Comparison of ENCODE assay signal across 33 cellular contexts in genomic region chr2:219473511-219473910, GRCh38. TPM values are rescaled to one million over a fixed set of nuclear protein-coding genes. Genes with fewer than 3 reads are reported as not detected.
DNase-seq lines count a peak whose midpoint lies in the region; ATAC-seq, FAIRE-seq and TF ChIP-seq lines count a peak whose summit lies in the region.
"Had no signal": no experiment of that assay in that cellular context is flagged by ENCODE, and none has a peak within 500 bp of the region (broad histone marks: within the 10 kb centered on the region; RNA-seq: fewer than 3 reads in every experiment).

No MANE protein-coding gene starts in this region.

- H3K9ac ChIP-seq in H1 (replicated peaks in 1 of 4; ENCODE audit: extremely low read depth in 1 of 4, low read depth in 3 of 4, low read length in 3 of 4) (no peak overlapping the region), neuronal stem cell (ENCODE audit: low read depth, low read length, poor library complexity) (no peak overlapping the region)
- H3K9ac ChIP-seq: BLaER1 treated with 17β-estradiol and CSF1 and Interleukin-3, amounts not matched to agents 10 nM and 100 nM; GM23248 had no signal

- no peak overlapping the region for H2AK5ac ChIP-seq in H1 (ENCODE audit: low read depth, low read length)
- H2AK5ac ChIP-seq in neuronal stem cell (ENCODE audit: low read depth, low read length), result peak overlapping the region; percentile 74

- H3K4me3 ChIP-seq in right atrium auricular region (no peak overlapping the region), H1 (ENCODE audit: extremely low read depth in 1 of 4, insufficient read depth in 2 of 4, low read depth in 3 of 4, low read length in 4 of 4) (no peak overlapping the region), neuronal stem cell (ENCODE audit: low read length in 2 of 2) (no peak overlapping the region)
- H3K4me3 ChIP-seq: A549; BLaER1 treated with 17β-estradiol and CSF1 and Interleukin-3, amounts not matched to agents 10 nM and 100 nM; GM23248; PC-9 had no signal

- TF ChIP-seq POLR2A in H1 (IDR thresholded peaks at IDR 0.05; ENCODE audit: control extremely low read depth in 1 of 2, low read depth in 2 of 2, low read length in 2 of 2), result no peak

- H3K18ac ChIP-seq in H1 (ENCODE audit: extremely low read depth, low read length) (no peak overlapping the region), neuronal stem cell (ENCODE audit: low read length) (no peak overlapping the region)

- 95% methylated on average over 13 of the region's 18 CpGs; no CpG with 5 or more reads in 1 of the 2 experiments for WGBS in H1 (ENCODE audit: extremely low coverage in 1 of 2, insufficient coverage in 1 of 2, insufficient read length in 1 of 2, insufficient replicate concordance in 2 of 2, low coverage in 1 of 2, low lambda C conversion rate in 2 of 2, missing lambda C conversion rate in 1 of 2), 2 experiments
- no CpG with 5 or more reads among the region's 18 CpGs for WGBS in neuronal stem cell (ENCODE audit: extremely low coverage in 2 of 2, insufficient read length in 2 of 2, insufficient replicate concordance in 1 of 2), 2 donors

- H4K20me1 ChIP-seq in H1 (replicated peaks in 1 of 2; ENCODE audit: control insufficient read depth in 1 of 2, insufficient read depth in 2 of 2, low read length in 2 of 2), result no peaks in the 10 kb centered on the region

- no peak overlapping the region for H3K56ac ChIP-seq in H1 (replicated peaks; ENCODE audit: insufficient read length, low read depth, low read length)

- no peak overlapping the region for H2BK5ac ChIP-seq in H1 (ENCODE audit: low read depth, low read length)
- H2BK5ac ChIP-seq in neuronal stem cell (ENCODE audit: low read length), result no peak overlapping the region

- CTCF ChIA-PET in H1 (lab: Charles Lee; ENCODE audit: partially characterized antibody), result interaction anchor here (0.5 to 113.1 kb wide), 7 partner anchors 15 to 179 kb away, joined by 3 to 7248 read pairs (median 3); partner anchors contain the start of genes ASIC4, CHPF, DES and GMPPA

- TF ChIP-seq CTCF in right atrium auricular region (IDR thresholded peaks at IDR 0.05) (no peak), H1 (IDR thresholded peaks at IDR 0.05; ENCODE audit: control extremely low read depth in 1 of 3, insufficient read depth in 1 of 3, low read depth in 1 of 3, low read length in 3 of 3) (no peak)

- H3K4ac ChIP-seq in H1 (replicated peaks; ENCODE audit: insufficient read length, low read depth, low read length) (no peak overlapping the region), neuronal stem cell (ENCODE audit: low read length) (no peak overlapping the region)

- peaks cover 48% of the 10 kb centered on the region for H3K36me3 ChIP-seq in right atrium auricular region
- no peaks in the 10 kb centered on the region for H3K36me3 ChIP-seq in H1 (ENCODE audit: control insufficient read depth in 2 of 4, insufficient read depth in 4 of 4, low read length in 3 of 4)
- no peaks in the 10 kb centered on the region for H3K36me3 ChIP-seq in neuronal stem cell (replicated peaks in 1 of 2; ENCODE audit: control insufficient read depth in 2 of 2, insufficient read depth in 2 of 2, low read length in 2 of 2)

- no peak overlapping the region for H3K14ac ChIP-seq in H1 (ENCODE audit: insufficient read length)
- H3K14ac ChIP-seq in neuronal stem cell (ENCODE audit: low read length), result no peak overlapping the region

- no peaks in the 10 kb centered on the region for H3K79me2 ChIP-seq in H1 (ENCODE audit: control insufficient read depth in 1 of 2, insufficient read depth in 2 of 2, low read length in 2 of 2)

- H4K5ac ChIP-seq in H1 (ENCODE audit: insufficient read length, low read depth, low read length), result no peak overlapping the region

- no peak overlapping the region for H2BK120ac ChIP-seq in H1 (replicated peaks; ENCODE audit: low read depth, low read length)
- no peak overlapping the region for H2BK120ac ChIP-seq in neuronal stem cell (ENCODE audit: low read depth, low read length)

- H2BK12ac ChIP-seq in H1 (ENCODE audit: low read depth, low read length) (no peak overlapping the region), neuronal stem cell (ENCODE audit: low read length) (no peak overlapping the region)

- H2BK15ac ChIP-seq in H1 (ENCODE audit: low read length) (0 out of 2 replicates have a peak overlapping the region, but pooled peaks have one; percentile 81), neuronal stem cell (ENCODE audit: low read length) (no peak overlapping the region)

- H4K91ac ChIP-seq in H1 (replicated peaks; ENCODE audit: insufficient read length, low read length), result no peak overlapping the region
- no peak overlapping the region for H4K91ac ChIP-seq in neuronal stem cell (ENCODE audit: low read depth, low read length, poor library complexity)

- DNase-seq in right atrium auricular region (ENCODE audit: low spot score) (no peak), Right ventricle myocardium superior (no peak), H1 (ENCODE audit: low read depth in 1 of 2, low spot score in 2 of 2) (no peak), neuronal stem cell (ENCODE audit: low spot score) (no peak), SKM-1 treated with dmso at 0.1 percent for 144 hours (lab: John Stamatoyannopoulos, UW; ENCODE audit: unreplicated experiment) (no peak), NCI-H446 treated with DMSO at 0.1 percent for 48 hours (lab: John Stamatoyannopoulos, UW) (no peak)
- DNase-seq in effector CD4-positive, alpha-beta T cell, result no peak
- DNase-seq: AML-193; CD4-positive, alpha-beta T cell; COR-L47; DMS53; GM23248; H9; HFFc6; KBM-7; NCI-H1105 treated with DMSO at 0.1 percent for 48 hours; NCI-H146; NCI-H1930; NCI-H2107; NCI-H526; NCI-H82; NK-92 treated with Interleukin-12 subunit alpha and Interleukin-12 subunit beta, amount 100 ng/mL, for 24 hours; PC-9; SHP77 treated with DMSO at 0.1 percent for 48 hours had no signal

- no peak for TF ChIP-seq EP300 in H1 (IDR thresholded peaks at IDR 0.05; ENCODE audit: borderline replicate concordance in 1 of 2, low read depth in 2 of 2, low read length in 2 of 2)

- no peak for TF ChIP-seq RAD21 in H1 (IDR thresholded peaks at IDR 0.05 in 1 of 2, conservative IDR thresholded peaks at IDR 0.05 in 1 of 2; ENCODE audit: low read depth in 2 of 2, low read length in 2 of 2)

- no peaks in the 10 kb centered on the region for H3K79me1 ChIP-seq in H1 (ENCODE audit: low read depth, low read length)
- no peaks in the 10 kb centered on the region for H3K79me1 ChIP-seq in neuronal stem cell (ENCODE audit: low read depth, low read length)

- H3K4me1 ChIP-seq in right atrium auricular region (peaks cover 0 to 68% of the 10 kb centered on the region in 2 donors), H1 (replicated peaks in 1 of 4; ENCODE audit: control insufficient read depth in 3 of 4, insufficient read depth in 4 of 4, low read length in 3 of 4) (peaks cover 0 to 13% (median 5%) of the 10 kb centered on the region in 4 experiments; a peak in 5 of 7 replicates), neuronal stem cell (ENCODE audit: control insufficient read depth in 2 of 2, insufficient read depth in 1 of 2, low read depth in 1 of 2, low read length in 2 of 2) (peaks cover 4 to 8% of the 10 kb centered on the region in 2 donors)

- H2AFZ ChIP-seq in H1 (ENCODE audit: low read length), result no peak overlapping the region
- H2AFZ ChIP-seq in neuronal stem cell (ENCODE audit: low read length), result no peak overlapping the region
- H2AFZ ChIP-seq: GM23248, PC-9 had no signal

- no peak overlapping the region for H2BK20ac ChIP-seq in H1 (ENCODE audit: low read length)

- no peak for FAIRE-seq in H1 (lab: Jason Lieb, UNC)
- FAIRE-seq: A549, GM18507 had no signal

- H4K8ac ChIP-seq in H1 (ENCODE audit: extremely low read depth, insufficient read depth, low read length) (no peak overlapping the region), neuronal stem cell (ENCODE audit: low read depth, low read length) (no peak overlapping the region)

- intact Hi-C loops in Right ventricle myocardium superior (cut with DNase I), result no loop called here

- no peaks in the 10 kb centered on the region for H3K9me3 ChIP-seq in right atrium auricular region
- H3K9me3 ChIP-seq in H1 (ENCODE audit: insufficient read depth in 2 of 2, low read depth in 1 of 2, low read length in 1 of 2), result no peaks in the 10 kb centered on the region
- H3K9me3 ChIP-seq in neuronal stem cell (replicated peaks in 1 of 2; ENCODE audit: control insufficient read depth in 2 of 2, insufficient read depth in 1 of 2, low read depth in 1 of 2, low read length in 2 of 2), result peaks cover 0 to 2% of the 10 kb centered on the region in 2 donors
- H3K9me3 ChIP-seq: A549; BLaER1 treated with 17β-estradiol and CSF1 and Interleukin-3, amounts not matched to agents 10 nM and 100 nM had no signal

- H3K23ac ChIP-seq in H1 (ENCODE audit: insufficient read length) (no peak overlapping the region), neuronal stem cell (ENCODE audit: low read depth, low read length, poor library complexity) (peak overlapping the region; percentile 22)

- H3K4me2 ChIP-seq in H1 (ENCODE audit: insufficient read depth in 1 of 2, low read depth in 2 of 2, low read length in 2 of 2), result no peak overlapping the region
- H3K4me2 ChIP-seq in neuronal stem cell (ENCODE audit: insufficient read depth, low read length, poor library complexity, severe bottlenecking), result no peak overlapping the region
- H3K4me2 ChIP-seq: A549; BLaER1 treated with 17β-estradiol and CSF1 and Interleukin-3, amounts not matched to agents 10 nM and 100 nM; PC-9 had no signal

- H3K27ac ChIP-seq in right atrium auricular region (peak overlapping the region; percentile 70 to 75), H1 (ENCODE audit: low read depth, low read length) (no peak overlapping the region), neuronal stem cell (replicated peaks; ENCODE audit: low read length) (no peak overlapping the region)
- H3K27ac ChIP-seq: A549; BLaER1 treated with 17β-estradiol and CSF1 and Interleukin-3, amounts not matched to agents 10 nM and 100 nM; GM23248; PC-9 had no signal

- H3K27me3 ChIP-seq in right atrium auricular region, result no peaks in the 10 kb centered on the region
- 0 out of 7 replicates have a peak, but pooled peaks cover 0 to 2% (median 0%) of the 10 kb centered on the region in 4 experiments for H3K27me3 ChIP-seq in H1 (replicated peaks in 1 of 4; ENCODE audit: control insufficient read depth in 3 of 4, extremely low read depth in 1 of 4, insufficient read depth in 3 of 4, low read length in 3 of 4)
- peaks cover 0 to 8% (median 2%) of the 10 kb centered on the region in 3 experiments for H3K27me3 ChIP-seq in neuronal stem cell (ENCODE audit: control insufficient read depth in 3 of 3, insufficient read depth in 3 of 3, low read depth in 1 of 3, low read length in 3 of 3)
- H3K27me3 ChIP-seq: BLaER1 treated with 17β-estradiol and CSF1 and Interleukin-3, amounts not matched to agents 10 nM and 100 nM had no signal

- POLR2A ChIA-PET in H1 (lab: Charles Lee; ENCODE audit: partially characterized antibody), result interaction anchor here (1.0 to 1.5 kb wide), 3 partner anchors 13 to 57 kb away, joined by 3 to 4 read pairs (median 3); no protein-coding TSS in a partner anchor

- H3K23me2 ChIP-seq in H1 (ENCODE audit: low read depth, low read length), result no peaks in the 10 kb centered on the region

- no peak for ATAC-seq in Right ventricle myocardium superior (ENCODE audit: poor library complexity)
- ATAC-seq: A549 had no signal

RNA-seq across cellular contexts. Expression of gene GMPPA, which starts 25.2 kb away (rescaled TPM):
- total RNA-seq in right atrium auricular region (10 to 100 TPM; 21.6 to 23.3 TPM), Right ventricle myocardium superior (22.3 TPM)
- 34.3 and 35.3 TPM in 2 replicates for total RNA-seq in H1 (2021; fragmentation: NEBNext Ultra II Directional; extraction: Animal tissue kit (Norgen Biotek cat#: 25700))
- polyA plus RNA-seq in H1 (2011; rRNA removed), result 98.8 and 101 TPM in 2 replicates
- 59.0 TPM for polyA plus RNA-seq in H1 (2011; cell fraction: cytosol; rRNA removed)
- polyA plus RNA-seq in H1 (2011; cell fraction: nucleus; rRNA removed), result 133 TPM
- 32.8 to 43.7 TPM (median 41.5 TPM) in 4 replicates for polyA plus RNA-seq in H1 (2012, experiment 1 of 2)
- 53.9 TPM for polyA plus RNA-seq in H1 (2012, experiment 2 of 2)
- 32.4 TPM for polyA plus RNA-seq in H1 (2013, experiment 1 of 2)
- polyA plus RNA-seq in H1 (2013, experiment 2 of 2), result 31.6 TPM
- 67.3 and 79.3 TPM in 2 replicates for polyA minus RNA-seq in H1 (2011; rRNA and poly(A)+ RNA removed)
- polyA minus RNA-seq in H1 (2011; cell fraction: cytosol; rRNA and poly(A)+ RNA removed), result 24.6 TPM
- polyA minus RNA-seq in H1 (2011; cell fraction: nucleus; rRNA and poly(A)+ RNA removed), result 26.1 TPM
- polyA plus RNA-seq in neuronal stem cell (2013, experiment 1 of 2), result 11.1 TPM
- polyA plus RNA-seq in neuronal stem cell (2013, experiment 2 of 2), result 10.9 TPM

RNA-seq across cellular contexts. Expression of gene SPEG, which starts 38.9 kb away (rescaled TPM):
- 10 to 100 TPM; 82.2 to 90.8 TPM for total RNA-seq in right atrium auricular region
- 103 TPM for total RNA-seq in Right ventricle myocardium superior
- 32.0 and 36.7 TPM in 2 replicates for total RNA-seq in H1 (2021; fragmentation: NEBNext Ultra II Directional; extraction: Animal tissue kit (Norgen Biotek cat#: 25700))
- 19.9 and 37.1 TPM in 2 replicates for polyA plus RNA-seq in H1 (2011; rRNA removed)
- 41.0 TPM for polyA plus RNA-seq in H1 (2011; cell fraction: cytosol; rRNA removed)
- polyA plus RNA-seq in H1 (2011; cell fraction: nucleus; rRNA removed), result 98.6 TPM
- polyA plus RNA-seq in H1 (2012, experiment 1 of 2), result 20.0 to 41.3 TPM (median 36.9 TPM) in 4 replicates
- polyA plus RNA-seq in H1 (2012, experiment 2 of 2), result 18.5 TPM
- 41.2 TPM for polyA plus RNA-seq in H1 (2013, experiment 1 of 2)
- polyA plus RNA-seq in H1 (2013, experiment 2 of 2), result 36.3 TPM
- polyA minus RNA-seq in H1 (2011; rRNA and poly(A)+ RNA removed), result 7.1 and 12.4 TPM in 2 replicates
- 13.4 TPM for polyA minus RNA-seq in H1 (2011; cell fraction: cytosol; rRNA and poly(A)+ RNA removed)
- 39.5 TPM for polyA minus RNA-seq in H1 (2011; cell fraction: nucleus; rRNA and poly(A)+ RNA removed)
- polyA plus RNA-seq in neuronal stem cell (2013, experiment 1 of 2), result 24.0 TPM
- polyA plus RNA-seq in neuronal stem cell (2013, experiment 2 of 2), result 23.9 TPM

RNA-seq across cellular contexts. Expression of gene ASIC4, which starts 40.8 kb away (rescaled TPM):
- total RNA-seq in right atrium auricular region, result not detected
- not detected for total RNA-seq in Right ventricle myocardium superior
- total RNA-seq in H1 (2021; fragmentation: NEBNext Ultra II Directional; extraction: Animal tissue kit (Norgen Biotek cat#: 25700)), result 0.19 and 0.22 TPM in 2 replicates
- polyA plus RNA-seq in H1 (2011; rRNA removed), result 0.12 and 0.30 TPM in 2 replicates
- 0.18 TPM for polyA plus RNA-seq in H1 (2011; cell fraction: cytosol; rRNA removed)
- polyA plus RNA-seq in H1 (2011; cell fraction: nucleus; rRNA removed), result 0.96 TPM
- polyA plus RNA-seq in H1 (2012, experiment 1 of 2), result 0.11 to 0.42 TPM (median 0.36 TPM) in 3 of 4 replicates, not detected in the other
- 0.05 TPM for polyA plus RNA-seq in H1 (2012, experiment 2 of 2)
- polyA plus RNA-seq in H1 (2013, experiment 1 of 2), result 0.06 TPM
- 0.13 TPM for polyA plus RNA-seq in H1 (2013, experiment 2 of 2)
- 0.12 and 0.22 TPM in 2 replicates for polyA minus RNA-seq in H1 (2011; rRNA and poly(A)+ RNA removed)
- not detected for polyA minus RNA-seq in H1 (2011; cell fraction: cytosol; rRNA and poly(A)+ RNA removed)
- 0.50 TPM for polyA minus RNA-seq in H1 (2011; cell fraction: nucleus; rRNA and poly(A)+ RNA removed)
- 0.14 TPM for polyA plus RNA-seq in neuronal stem cell (2013, experiment 1 of 2)
- polyA plus RNA-seq in neuronal stem cell (2013, experiment 2 of 2), result 0.15 TPM
- total RNA-seq: Daoy, G401, HT1080, LHCN-M2, MCF 10A, RPMI7951 had no signal
- polyA plus RNA-seq: GM23248 had no signal

RNA-seq across cellular contexts. Expression of gene DES, which starts 55.3 kb away (rescaled TPM):
- total RNA-seq in right atrium auricular region (over 10,000 TPM; 12,280 to 13,654 TPM), Right ventricle myocardium superior (12,920 TPM)
- total RNA-seq in H1 (2021; fragmentation: NEBNext Ultra II Directional; extraction: Animal tissue kit (Norgen Biotek cat#: 25700)), result 1.5 and 1.8 TPM in 2 replicates
- 3.8 and 4.3 TPM in 2 replicates for polyA plus RNA-seq in H1 (2011; rRNA removed)
- 5.0 TPM for polyA plus RNA-seq in H1 (2011; cell fraction: cytosol; rRNA removed)
- polyA plus RNA-seq in H1 (2011; cell fraction: nucleus; rRNA removed), result 3.5 TPM
- 2.0 to 3.8 TPM (median 3.0 TPM) in 4 replicates for polyA plus RNA-seq in H1 (2012, experiment 1 of 2)
- 1.8 TPM for polyA plus RNA-seq in H1 (2012, experiment 2 of 2)
- 1.2 TPM for polyA plus RNA-seq in H1 (2013, experiment 1 of 2)
- 2.2 TPM for polyA plus RNA-seq in H1 (2013, experiment 2 of 2)
- polyA minus RNA-seq in H1 (2011; rRNA and poly(A)+ RNA removed), result 7.1 and 14.3 TPM in 2 replicates
- polyA minus RNA-seq in H1 (2011; cell fraction: cytosol; rRNA and poly(A)+ RNA removed), result 5.7 TPM
- polyA minus RNA-seq in H1 (2011; cell fraction: nucleus; rRNA and poly(A)+ RNA removed), result 2.7 TPM
- 0.24 TPM for polyA plus RNA-seq in neuronal stem cell (2013, experiment 1 of 2)
- polyA plus RNA-seq in neuronal stem cell (2013, experiment 2 of 2), result 0.39 TPM
- total RNA-seq: CD4-positive, alpha-beta T cell; G401; HT1080; MCF 10A; PC-9 had no signal

Comparison
In these comparisons a context has a peak if more than half of its experiments do, and no peak if none do; other contexts are left out.
1. H3K27ac ChIP-seq: peak in right atrium auricular region (2 of 2); none in H1 (single experiment) and neuronal stem cell (single experiment).